8 cellular contexts compared by ENCODE assay signal in the genomic region with DNA sequence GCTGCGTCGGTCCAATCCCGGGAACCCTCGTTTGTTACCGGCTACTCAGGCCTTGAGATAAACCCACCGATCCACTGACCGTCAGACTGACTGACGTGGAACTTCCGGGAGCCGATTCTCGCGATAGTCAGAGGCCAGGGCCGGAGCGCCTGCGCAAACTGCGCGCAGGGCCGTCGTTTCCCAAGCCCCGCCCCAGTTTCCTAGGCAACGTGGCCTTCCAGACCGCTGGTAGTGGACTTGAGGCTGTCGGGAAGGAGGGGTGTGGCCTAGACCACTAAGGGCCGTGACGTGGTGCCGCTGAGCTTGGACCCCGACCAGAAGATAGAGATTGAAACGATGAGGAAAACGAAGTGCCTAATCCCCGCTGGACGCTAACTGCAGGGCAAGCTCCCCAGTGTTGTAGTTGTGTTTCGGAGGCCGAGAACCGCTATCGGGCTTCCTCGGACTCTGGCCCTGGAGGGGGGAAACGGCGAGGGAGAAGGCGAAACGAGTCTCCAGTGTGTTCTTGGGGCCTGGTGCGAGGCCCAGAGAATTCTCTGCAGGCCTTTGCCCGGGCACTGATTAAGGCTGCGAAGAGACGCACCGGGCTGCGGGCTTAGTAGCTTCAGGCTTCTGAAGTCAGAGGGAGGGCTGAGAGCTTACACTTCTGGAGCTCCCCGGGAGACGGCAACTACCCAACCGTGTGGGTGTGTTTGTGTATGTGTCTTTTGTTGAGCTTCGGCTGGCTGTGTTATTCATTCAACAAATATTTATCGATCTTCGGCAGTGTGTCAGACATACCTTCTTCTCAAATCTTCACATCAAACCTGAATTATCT. TPM values are rescaled to one million over a fixed set of nuclear protein-coding genes. Genes with fewer than 3 reads are reported as not detected.
DNase-seq lines count a peak whose midpoint lies in the region; ATAC-seq lines count a peak whose summit lies in the region.

A gene (minus strand): TSS at position 96 of the 817 bp plus-strand sequence. CDS start 97 bp downstream, outside the sequence.

- H3K4me1 ChIP-seq in BLaER1 treated with 17β-estradiol and CSF1 and Interleukin-3, amounts not matched to agents 10 nM and 100 nM: peaks cover 32 to 59% (median 43%) of the 10 kb centered on the region in 10 experiments

- DNase-seq in NCI-H748 (lab: John Stamatoyannopoulos, UW; ENCODE audit: unreplicated experiment) (peak; percentile 96), cortex of kidney (lab: John Stamatoyannopoulos, UW) (peak; percentile 73), left colon (peak; percentile 100)
- peak; percentile 95 for DNase-seq in activated CD4-positive, alpha-beta T cell treated with anti-CD3 and anti-CD28 coated beads, Interleukin-2, amount 50 U/mL, for 1 hour
- peak; percentile 95 for DNase-seq in stimulated activated CD4-positive, alpha-beta T cell treated with anti-CD3 and anti-CD28 coated beads, Interleukin-1b, Interleukin-23, amount 100 ng/mL, for 48 hours

- H3K27me3 ChIP-seq in BLaER1 treated with 17β-estradiol and CSF1 and Interleukin-3, amounts not matched to agents 10 nM and 100 nM: no peaks in the 10 kb centered on the region

- H3K4me3 ChIP-seq in BLaER1 treated with 17β-estradiol and CSF1 and Interleukin-3, amounts not matched to agents 10 nM and 100 nM: peak within 1 kb of the TSS; percentile 70 to 96 (median 87)

- ATAC-seq in GM19351 (IDR thresholded peaks at IDR 0.05; ENCODE audit: unreplicated experiment) (peak; percentile 96), HG03521 (IDR thresholded peaks at IDR 0.05; ENCODE audit: unreplicated experiment) (peak; percentile 96), left colon (peak; percentile 97)

- peaks cover 33 to 43% (median 39%) of the 10 kb centered on the region in 11 experiments; a peak in 19 of 22 replicates for H4K20me1 ChIP-seq in BLaER1 treated with 17β-estradiol and CSF1 and Interleukin-3, amounts not matched to agents 10 nM and 100 nM

- peaks cover 0 to 12% (median 6%) of the 10 kb centered on the region in 11 experiments; a peak in 12 of 22 replicates for H3K36me3 ChIP-seq in BLaER1 treated with 17β-estradiol and CSF1 and Interleukin-3, amounts not matched to agents 10 nM and 100 nM

- intact Hi-C loops in left colon (cut with DNase I, micrococcal nuclease): no loop called here

- H3K27ac ChIP-seq in BLaER1 treated with 17β-estradiol and CSF1 and Interleukin-3, amounts not matched to agents 10 nM and 100 nM: peak within 1 kb of the TSS; percentile 88 to 97 (median 92)

- peak within 1 kb of the TSS; percentile 92 to 98 (median 95) for H3K9ac ChIP-seq in BLaER1 treated with 17β-estradiol and CSF1 and Interleukin-3, amounts not matched to agents 10 nM and 100 nM

- peak within 1 kb of the TSS; percentile 71 to 90 (median 85) for H3K4me2 ChIP-seq in BLaER1 treated with 17β-estradiol and CSF1 and Interleukin-3, amounts not matched to agents 10 nM and 100 nM

- H3K9me3 ChIP-seq in BLaER1 treated with 17β-estradiol and CSF1 and Interleukin-3, amounts not matched to agents 10 nM and 100 nM (replicated peaks in 1 of 11): no peaks in the 10 kb centered on the region

RNA-seq across cellular contexts. Expression of the gene that starts here (rescaled TPM):
- 100 to 1,000 TPM; 128 to 143 TPM for total RNA-seq in left colon

Comparison
In these comparisons a context has a peak if more than half of its experiments do, and no peak if none do; other contexts are left out.
1. Peak in every context shown above with its lines: DNase-seq, ATAC-seq, H3K4me3 ChIP-seq and H3K27ac ChIP-seq.